ENCODE assay signal across 26 cellular contexts in the genomic region with DNA sequence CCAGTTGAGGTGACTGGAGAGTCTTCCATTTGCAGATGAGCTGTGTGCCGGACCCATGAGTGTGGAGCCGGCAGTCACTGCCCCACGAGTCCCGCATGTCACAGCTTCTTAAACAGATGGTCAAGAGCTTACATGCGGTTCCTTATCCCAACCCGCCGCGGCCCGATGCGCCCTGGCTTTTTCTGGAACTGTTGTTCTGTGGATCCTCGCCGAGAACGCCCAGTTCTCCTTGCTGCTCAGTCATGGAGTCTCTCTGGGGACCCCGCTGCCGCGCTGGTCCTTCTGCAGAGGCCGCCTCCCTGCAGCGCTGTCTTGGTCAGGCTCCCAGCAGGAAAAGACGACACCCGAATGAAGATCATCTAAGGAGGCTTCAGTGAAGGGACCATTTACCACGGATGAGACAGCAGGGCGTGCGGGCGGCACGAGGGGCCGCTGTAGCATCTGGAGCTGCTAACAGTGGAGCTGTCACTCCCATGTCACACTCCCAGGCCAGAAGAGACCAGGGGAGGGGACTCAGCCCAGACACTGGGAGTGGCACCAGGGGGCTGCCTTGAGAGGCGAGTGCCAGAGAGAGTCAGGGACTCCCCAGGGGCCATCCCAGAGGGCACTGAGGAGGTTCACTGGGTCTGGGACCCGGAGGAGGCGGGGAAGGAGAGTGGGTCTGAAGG. TPM values are rescaled to one million over a fixed set of nuclear protein-coding genes. Genes with fewer than 3 reads are reported as not detected.
DNase-seq lines count a peak whose midpoint lies in the region; ATAC-seq and TF ChIP-seq lines count a peak whose summit lies in the region.
"Had no signal": no experiment of that assay in that cellular context is flagged by ENCODE, and none has a peak within 500 bp of the region (broad histone marks: within the 10 kb centered on the region; RNA-seq: fewer than 3 reads in every experiment).

No MANE protein-coding gene starts in this region.

- peaks cover 20% of the 10 kb centered on the region for H3K4me1 Mint-ChIP-seq in activated naive CD8-positive, alpha-beta T cell treated with anti-CD3 and anti-CD28 coated beads, Interleukin-2, amount 10 ng/mL, durations not matched to agents 7 days and 5 days
- H3K4me1 Mint-ChIP-seq in activated naive CD8-positive, alpha-beta T cell treated with anti-CD3 and anti-CD28 coated beads for 36 hours, result peaks cover 24% of the 10 kb centered on the region

- intact Hi-C loops in left ventricle myocardium inferior (cut with micrococcal nuclease), result no loop called here

- H3K36me3 Mint-ChIP-seq in activated naive CD8-positive, alpha-beta T cell treated with anti-CD3 and anti-CD28 coated beads, Interleukin-2, amount 10 ng/mL, durations not matched to agents 7 days and 5 days, result peaks cover 15% of the 10 kb centered on the region
- peaks cover 15% of the 10 kb centered on the region for H3K36me3 Mint-ChIP-seq in activated naive CD8-positive, alpha-beta T cell treated with anti-CD3 and anti-CD28 coated beads for 36 hours

- peaks cover 16% of the 10 kb centered on the region for H4K20me1 ChIP-seq in osteoblast (ENCODE audit: insufficient read depth, low read length)

- peak; percentile 21 for DNase-seq in activated naive CD8-positive, alpha-beta T cell treated with anti-CD3 and anti-CD28 coated beads, Interleukin-2, amount 10 ng/mL, durations not matched to agents 7 days and 5 days
- no peak for DNase-seq in activated naive CD8-positive, alpha-beta T cell treated with anti-CD3 and anti-CD28 coated beads for 36 hours
- DNase-seq in left ventricle myocardium inferior (peak; percentile 27), osteoblast (ENCODE audit: insufficient read length, low spot score, missing footprints) (peak; percentile 39), H7 (no peak)
- DNase-seq in stimulated activated CD4-positive, alpha-beta T cell treated with anti-CD3 and anti-CD28 coated beads, Interleukin-2, amount 100 ng/mL, for 24 hours, result no peak
- DNase-seq: activated CD4-positive, alpha-beta T cell treated with anti-CD3 and anti-CD28 coated beads, Interleukin-2, amount 50 U/mL, for 48 hours; activated naive CD8-positive, alpha-beta T cell treated with anti-CD3 and anti-CD28 coated beads, Interleukin-2, amount 50 U/mL, for 24 hours; CD4-positive, alpha-beta memory T cell; hippocampal formation; NCI-H1694 treated with DMSO at 0.1 percent for 48 hours; NCI-H2171; NCI-H510A treated with DMSO at 0.1 percent for 48 hours; stimulated activated naive CD4-positive, alpha-beta T cell; testis had no signal

- peaks cover 35% of the 10 kb centered on the region for H3K79me2 ChIP-seq in osteoblast (ENCODE audit: insufficient read depth, low read length)

- no peak overlapping the region for H3K27ac Mint-ChIP-seq in activated naive CD8-positive, alpha-beta T cell treated with anti-CD3 and anti-CD28 coated beads, Interleukin-2, amount 10 ng/mL, durations not matched to agents 7 days and 5 days
- H3K27ac Mint-ChIP-seq in activated naive CD8-positive, alpha-beta T cell treated with anti-CD3 and anti-CD28 coated beads for 36 hours, result no peak overlapping the region
- H3K27ac Mint-ChIP-seq: activated naive CD8-positive, alpha-beta T cell treated with anti-CD3 and anti-CD28 coated beads, Interleukin-2, amount 50 U/mL, for 24 hours; activated T-helper 2 cell treated with anti-CD3 and anti-CD28 coated beads, Interferon-gamma antibody, Interleukin-2, Interleukin-4, amounts not matched to agents 10 μg/mL and 5 μg/mL and 100 μg/mL, durations not matched to agents 14 hours and 24 hours and 36 hours; GM23338; nephron had no signal

- no peak overlapping the region for H3K27ac ChIP-seq in left ventricle myocardium inferior (replicated peaks)
- no peak overlapping the region for H3K27ac ChIP-seq in osteoblast (ENCODE audit: low read depth, low read length)
- H3K27ac ChIP-seq: ovary, Peyer's patch, SJSA1, testis, uterus had no signal

- POLR2A ChIA-PET in activated naive CD8-positive, alpha-beta T cell treated with anti-CD3 and anti-CD28 coated beads, Interleukin-2, amount 10 ng/mL, durations not matched to agents 7 days and 5 days (lab: Charles Lee), result no interaction called here

- no peak overlapping the region for H2AFZ ChIP-seq in osteoblast (ENCODE audit: low read length)
- H2AFZ ChIP-seq: GM23338 had no signal

- TF ChIP-seq CTCF in left ventricle myocardium inferior (IDR thresholded peaks at IDR 0.05; ENCODE audit: borderline replicate concordance), result no peak
- TF ChIP-seq CTCF in osteoblast (IDR thresholded peaks at IDR 0.05; ENCODE audit: extremely low read depth, low read depth, low read length), result no peak

- no peak for ATAC-seq in activated naive CD8-positive, alpha-beta T cell treated with anti-CD3 and anti-CD28 coated beads, Interleukin-2, amount 10 ng/mL, durations not matched to agents 7 days and 5 days (ENCODE audit: low read depth)
- ATAC-seq in HG03571 (IDR thresholded peaks at IDR 0.05; ENCODE audit: unreplicated experiment) (no peak), GM18502 (IDR thresholded peaks at IDR 0.05; ENCODE audit: poor library complexity, unreplicated experiment) (no peak)
- ATAC-seq: activated naive CD8-positive, alpha-beta T cell treated with anti-CD3 and anti-CD28 coated beads, Interleukin-2, amount 50 U/mL, for 24 hours; GM23338 had no signal

- H3K4me3 ChIP-seq in left ventricle myocardium inferior (no peak overlapping the region), osteoblast (ENCODE audit: insufficient read depth, low read length) (no peak overlapping the region), H7 (ENCODE audit: insufficient read depth, low read depth, low read length) (no peak overlapping the region)
- H3K4me3 ChIP-seq: GM23338, ovary, Peyer's patch, SJSA1, uterus had no signal

- no peaks in the 10 kb centered on the region for H3K9me3 Mint-ChIP-seq in activated naive CD8-positive, alpha-beta T cell treated with anti-CD3 and anti-CD28 coated beads, Interleukin-2, amount 10 ng/mL, durations not matched to agents 7 days and 5 days
- no peaks in the 10 kb centered on the region for H3K9me3 Mint-ChIP-seq in activated naive CD8-positive, alpha-beta T cell treated with anti-CD3 and anti-CD28 coated beads for 36 hours
- H3K9me3 Mint-ChIP-seq: activated naive CD8-positive, alpha-beta T cell treated with anti-CD3 and anti-CD28 coated beads, Interleukin-2, amount 50 U/mL, for 24 hours; activated T-helper 2 cell treated with anti-CD3 and anti-CD28 coated beads, Interferon-gamma antibody, Interleukin-2, Interleukin-4, amounts not matched to agents 10 μg/mL and 5 μg/mL and 100 μg/mL, durations not matched to agents 14 hours and 24 hours and 36 hours; CD4-positive, alpha-beta memory T cell; central memory CD8-positive, alpha-beta T cell; GM23338; nephron had no signal

- H3K4me2 ChIP-seq in osteoblast (ENCODE audit: insufficient read depth, low read length), result no peak overlapping the region
- H3K4me2 ChIP-seq: GM23338 had no signal

- no peaks in the 10 kb centered on the region for H3K27me3 Mint-ChIP-seq in activated naive CD8-positive, alpha-beta T cell treated with anti-CD3 and anti-CD28 coated beads, Interleukin-2, amount 10 ng/mL, durations not matched to agents 7 days and 5 days
- H3K27me3 Mint-ChIP-seq in activated naive CD8-positive, alpha-beta T cell treated with anti-CD3 and anti-CD28 coated beads for 36 hours, result no peaks in the 10 kb centered on the region
- H3K27me3 Mint-ChIP-seq: activated naive CD8-positive, alpha-beta T cell treated with anti-CD3 and anti-CD28 coated beads, Interleukin-2, amount 50 U/mL, for 24 hours; CD4-positive, alpha-beta memory T cell; central memory CD8-positive, alpha-beta T cell had no signal

- H3K27me3 ChIP-seq in left ventricle myocardium inferior (ENCODE audit: low read depth), result no peaks in the 10 kb centered on the region
- no peaks in the 10 kb centered on the region for H3K27me3 ChIP-seq in osteoblast (ENCODE audit: insufficient read depth, low read length)
- H3K27me3 ChIP-seq in H7 (ENCODE audit: control insufficient read depth, insufficient read depth, low read length), result no peaks in the 10 kb centered on the region
- H3K27me3 ChIP-seq: ovary, Peyer's patch, SJSA1, testis, uterus had no signal

- H3K4me3 Mint-ChIP-seq in activated naive CD8-positive, alpha-beta T cell treated with anti-CD3 and anti-CD28 coated beads, Interleukin-2, amount 10 ng/mL, durations not matched to agents 7 days and 5 days, result no peak overlapping the region
- H3K4me3 Mint-ChIP-seq in activated naive CD8-positive, alpha-beta T cell treated with anti-CD3 and anti-CD28 coated beads for 36 hours, result no peak overlapping the region
- H3K4me3 Mint-ChIP-seq: activated naive CD8-positive, alpha-beta T cell treated with anti-CD3 and anti-CD28 coated beads, Interleukin-2, amount 50 U/mL, for 24 hours; CD4-positive, alpha-beta memory T cell; central memory CD8-positive, alpha-beta T cell; GM23338; nephron had no signal

- H3K4me1 ChIP-seq in left ventricle myocardium inferior, result peaks cover 51% of the 10 kb centered on the region
- peaks cover 11% of the 10 kb centered on the region for H3K4me1 ChIP-seq in osteoblast (ENCODE audit: insufficient read depth, low read length)

- H3K9me3 ChIP-seq in left ventricle myocardium inferior (replicated peaks) (no peaks in the 10 kb centered on the region), osteoblast (ENCODE audit: low read depth, low read length) (no peaks in the 10 kb centered on the region)
- H3K9me3 ChIP-seq: ovary, Peyer's patch, SJSA1, testis, uterus had no signal

- peaks cover 50% of the 10 kb centered on the region for H3K36me3 ChIP-seq in left ventricle myocardium inferior
- peaks cover 48% of the 10 kb centered on the region for H3K36me3 ChIP-seq in osteoblast (ENCODE audit: insufficient read depth, low read length)
- no peaks in the 10 kb centered on the region; the same call in none of the 2 replicates for H3K36me3 ChIP-seq in H7 (replicated peaks; ENCODE audit: control insufficient read depth, insufficient read depth, low read length)
- H3K36me3 ChIP-seq: ovary, uterus had no signal

RNA-seq across cellular contexts. Expression of a gene that starts 10.8 kb away (rescaled TPM):
- 100 to 1,000 TPM; 193 to 222 TPM for total RNA-seq in activated naive CD8-positive, alpha-beta T cell treated with anti-CD3 and anti-CD28 coated beads, Interleukin-2, amount 10 ng/mL, durations not matched to agents 7 days and 5 days
- total RNA-seq in activated naive CD8-positive, alpha-beta T cell treated with anti-CD3 and anti-CD28 coated beads for 36 hours, result 10 to 100 TPM; 86.8 to 89.7 TPM
- 585 TPM for total RNA-seq in left ventricle myocardium inferior
- total RNA-seq in osteoblast, result 388 and 457 TPM in 2 replicates
- total RNA-seq in H7 (2014; rRNA removed; shearing (Covaris generic)), result 116 and 129 TPM in 2 replicates

RNA-seq across cellular contexts. Expression of a gene that starts 19.1 kb away (rescaled TPM):
- total RNA-seq in activated naive CD8-positive, alpha-beta T cell treated with anti-CD3 and anti-CD28 coated beads, Interleukin-2, amount 10 ng/mL, durations not matched to agents 7 days and 5 days, result 10 to 100 TPM; 56.0 to 61.5 TPM
- total RNA-seq in activated naive CD8-positive, alpha-beta T cell treated with anti-CD3 and anti-CD28 coated beads for 36 hours, result 10 to 100 TPM; 39.3 to 43.1 TPM
- total RNA-seq in left ventricle myocardium inferior, result 24.2 TPM
- 49.2 and 51.3 TPM in 2 replicates for total RNA-seq in osteoblast
- 27.3 and 29.6 TPM in 2 replicates for total RNA-seq in H7 (2014; rRNA removed; shearing (Covaris generic))

RNA-seq across cellular contexts. Expression of a gene that starts 33.5 kb away (rescaled TPM):
- not detected for total RNA-seq in activated naive CD8-positive, alpha-beta T cell treated with anti-CD3 and anti-CD28 coated beads, Interleukin-2, amount 10 ng/mL, durations not matched to agents 7 days and 5 days
- under 1 TPM; 0.12 to 0.14 TPM for total RNA-seq in activated naive CD8-positive, alpha-beta T cell treated with anti-CD3 and anti-CD28 coated beads for 36 hours
- total RNA-seq in left ventricle myocardium inferior (146 TPM), osteoblast (13.8 and 14.4 TPM in 2 replicates)
- total RNA-seq in H7 (2014; rRNA removed; shearing (Covaris generic)), result 0.28 and 0.67 TPM in 2 replicates
- total RNA-seq: activated T-helper 2 cell treated with anti-CD3 and anti-CD28 coated beads, Interferon-gamma antibody, Interleukin-2, Interleukin-4, amounts not matched to agents 10 μg/mL and 5 μg/mL and 100 μg/mL, durations not matched to agents 14 hours and 24 hours and 36 hours; CD4-positive, alpha-beta memory T cell; T-helper 1 cell treated with Interleukin-12 subunit alpha and Interleukin-12 subunit beta and Interleukin-4 antibody, amounts not matched to agents 30 ng/mL and 1 ng/mL, for 36 hours had no signal

Comparison
In these comparisons a context has a peak if more than half of its experiments do, and no peak if none do; other contexts are left out.
1. DNase-seq: peak in activated naive CD8-positive, alpha-beta T cell treated with anti-CD3 and anti-CD28 coated beads, Interleukin-2, amount 10 ng/mL, durations not matched to agents 7 days and 5 days (single experiment), left ventricle myocardium inferior (single experiment) and osteoblast (single experiment); none in activated naive CD8-positive, alpha-beta T cell treated with anti-CD3 and anti-CD28 coated beads for 36 hours (single experiment), H7 (single experiment) and stimulated activated CD4-positive, alpha-beta T cell treated with anti-CD3 and anti-CD28 coated beads, Interleukin-2, amount 100 ng/mL, for 24 hours (0 of 2).